ENCODE assay signal across 26 cellular contexts in the genomic region with DNA sequence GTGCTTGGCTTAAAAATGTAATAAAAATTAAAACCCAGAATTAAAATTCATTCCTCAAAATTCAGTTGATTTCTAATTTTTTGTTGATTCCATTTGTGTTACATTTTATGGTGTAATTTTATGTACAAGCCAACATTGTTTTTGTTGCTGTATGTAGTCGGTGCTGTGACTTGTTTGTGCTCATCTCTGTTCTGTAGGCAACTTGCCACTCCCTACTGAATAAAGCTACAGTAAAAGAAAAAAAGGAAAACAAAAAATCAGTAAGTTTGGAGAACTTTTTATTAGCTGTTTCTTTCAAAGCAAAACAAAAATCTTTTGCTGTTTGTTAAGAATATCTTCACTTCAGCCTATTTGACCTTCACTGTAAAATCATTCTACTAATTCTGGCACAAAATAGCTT. TPM values are rescaled to one million over a fixed set of nuclear protein-coding genes. Genes with fewer than 3 reads are reported as not detected.
"Had no signal": no experiment of that assay in that cellular context is flagged by ENCODE, and none has a peak within 500 bp of the region (broad histone marks: within the 10 kb centered on the region; RNA-seq: fewer than 3 reads in every experiment).

No MANE protein-coding gene starts in this region.

- H3K27ac ChIP-seq: colonic mucosa, left ventricle myocardium inferior, parathyroid adenoma, psoas muscle, skin epidermis, stomach had no signal

- H3K27ac Mint-ChIP-seq: endodermal cell; immature natural killer cell; nephron progenitor cell; stimulated activated naive B cell treated with anti-CD40 and anti-IgM and Interleukin-4, amounts not matched to agents 10 μg/mL and 1 μg/mL and 100 μg/mL, for 72 hours; type B pancreatic cell had no signal

- FAIRE-seq: urothelium cell line had no signal

- H3K9ac ChIP-seq: parathyroid adenoma had no signal

- H3K27me3 Mint-ChIP-seq: naive B cell; stimulated activated naive B cell treated with anti-CD40 and anti-IgM and Interleukin-4, amounts not matched to agents 10 μg/mL and 1 μg/mL and 100 μg/mL, for 72 hours; type B pancreatic cell had no signal

- H3K4me1 ChIP-seq: colonic mucosa, psoas muscle, stomach had no signal

- H3K9me3 Mint-ChIP-seq: endodermal cell; immature natural killer cell; naive B cell; nephron progenitor cell; stimulated activated naive B cell treated with anti-CD40 and anti-IgM and Interleukin-4, amounts not matched to agents 10 μg/mL and 1 μg/mL and 100 μg/mL, for 72 hours; type B pancreatic cell had no signal

- H3K4me3 ChIP-seq: colonic mucosa, left ventricle myocardium inferior, lung, psoas muscle, skin epidermis, stomach had no signal

- ATAC-seq: esophagus mucosa; left cardiac atrium; psoas muscle; sciatic nerve; stimulated activated naive B cell treated with anti-CD40 and anti-IgM and Interleukin-4, amounts not matched to agents 10 μg/mL and 1 μg/mL and 100 μg/mL, for 72 hours had no signal

- H3K79me2 ChIP-seq: parathyroid adenoma had no signal

- H3K27me3 ChIP-seq: colonic mucosa, stomach had no signal

- DNase-seq: colonic mucosa; dermis blood vessel endothelial cell; effector CD4-positive, alpha-beta T cell; endodermal cell; glutamatergic neuron; immature natural killer cell; kidney; left cardiac atrium; left ventricle myocardium inferior; mesendoderm; naive B cell; nephron progenitor cell; psoas muscle; retina; stimulated activated CD4-positive, alpha-beta T cell treated with anti-CD3 and anti-CD28 coated beads, Interleukin-2, amount 100 ng/mL, for 24 hours; stimulated activated CD4-positive, alpha-beta T cell treated with anti-CD3 and anti-CD28 coated beads, Interleukin-4, amount 100 ng/mL, for 4 hours; stimulated activated naive B cell treated with anti-CD40 and anti-IgM and Interleukin-4, amounts not matched to agents 10 μg/mL and 1 μg/mL and 100 μg/mL, for 72 hours; stomach; substantia nigra had no signal

- H3K4me3 Mint-ChIP-seq: endodermal cell; immature natural killer cell; naive B cell; nephron progenitor cell; stimulated activated naive B cell treated with anti-CD40 and anti-IgM and Interleukin-4, amounts not matched to agents 10 μg/mL and 1 μg/mL and 100 μg/mL, for 72 hours; type B pancreatic cell had no signal

- H2AFZ ChIP-seq: parathyroid adenoma had no signal

- H3K36me3 ChIP-seq: colonic mucosa had no signal

- H3K9me3 ChIP-seq: colonic mucosa, left ventricle myocardium inferior, psoas muscle, stomach had no signal

RNA-seq across cellular contexts. Expression of a gene that starts 44.3 kb away (rescaled TPM):
- total RNA-seq: endodermal cell, esophagus mucosa, kidney, psoas muscle had no signal
